Comparison of ENCODE assay signal across 12 cellular contexts in genomic region chr10:22103701-22104100, GRCh38.
DNase-seq lines count a peak whose midpoint lies in the region; ATAC-seq and TF ChIP-seq lines count a peak whose summit lies in the region.
"Had no signal": no experiment of that assay in that cellular context is flagged by ENCODE, and none has a peak within 500 bp of the region (broad histone marks: within the 10 kb centered on the region; RNA-seq: fewer than 3 reads in every experiment).

No MANE protein-coding gene starts in this region.

- H3K27me3 Mint-ChIP-seq in activated naive CD8-positive, alpha-beta T cell treated with anti-CD3 and anti-CD28 coated beads for 36 hours = no peaks in the 10 kb centered on the region

- H3K9me3 ChIP-seq in A673 (ENCODE audit: low read depth, low read length, poor library complexity, severe bottlenecking) = no peaks in the 10 kb centered on the region
- H3K9me3 ChIP-seq: SJSA1 had no signal

- intact Hi-C loops in A673 (cut with micrococcal nuclease; ENCODE audit: unreplicated experiment) = no loop called here

- H3K27me3 ChIP-seq in A673 (replicated peaks; ENCODE audit: insufficient read depth, low read depth, low read length, poor library complexity) = no peaks in the 10 kb centered on the region
- H3K27me3 ChIP-seq: SJSA1 had no signal

- no peak for TF ChIP-seq POLR2A in NB4 (IDR thresholded peaks at IDR 0.05; ENCODE audit: extremely low read depth, insufficient read length)

- H3K4me1 Mint-ChIP-seq in activated naive CD8-positive, alpha-beta T cell treated with anti-CD3 and anti-CD28 coated beads for 36 hours = no peaks in the 10 kb centered on the region

- no peak overlapping the region for H3K27ac ChIP-seq in A673 (ENCODE audit: low read depth, low read length, poor library complexity, severe bottlenecking)
- H3K27ac ChIP-seq: HL-60, SJSA1 had no signal

- no TSS peak for BruUV-seq in A673 (replicated peaks; lab: Mats Ljungman, UMichigan)

- POLR2A ChIA-PET in A673 (lab: Charles Lee; ENCODE audit: low non-redundant PET) = no interaction called here

- no peaks in the 10 kb centered on the region for H3K36me3 ChIP-seq in A673 (ENCODE audit: insufficient read depth, low read length, poor library complexity, severe bottlenecking)
- H3K36me3 ChIP-seq: SJSA1 had no signal

- DNase-seq in A673 (ENCODE audit: low spot score) = peak; percentile 4
- DNase-seq in NB4 (ENCODE audit: low read depth) = peak; percentile 5
- peak; percentile 7 for DNase-seq in fibroblast of mammary gland (ENCODE audit: low read depth)
- no peak for DNase-seq in T-helper 9 cell
- DNase-seq in activated naive CD8-positive, alpha-beta T cell treated with anti-CD3 and anti-CD28 coated beads for 36 hours = no peak
- no peak for DNase-seq in NCI-H128 (lab: John Stamatoyannopoulos, UW; ENCODE audit: unreplicated experiment)
- DNase-seq: activated naive CD8-positive, alpha-beta T cell treated with anti-CD3 and anti-CD28 coated beads, Interleukin-2, amount 10 ng/mL, durations not matched to agents 7 days and 5 days; stimulated activated CD4-positive, alpha-beta T cell treated with anti-CD3 and anti-CD28 coated beads, Interleukin-4, amount 100 ng/mL, for 4 hours had no signal

- H3K9me3 Mint-ChIP-seq in activated naive CD8-positive, alpha-beta T cell treated with anti-CD3 and anti-CD28 coated beads for 36 hours = no peaks in the 10 kb centered on the region
- H3K9me3 Mint-ChIP-seq: activated naive CD8-positive, alpha-beta T cell treated with anti-CD3 and anti-CD28 coated beads, Interleukin-2, amount 10 ng/mL, durations not matched to agents 7 days and 5 days had no signal

- CTCF ChIA-PET in A673 (lab: Charles Lee) = interaction anchor here (0.7 kb wide), 1 partner anchor 106 kb away, joined by 3 read pairs; no protein-coding TSS in a partner anchor

- H3K27ac Mint-ChIP-seq in activated naive CD8-positive, alpha-beta T cell treated with anti-CD3 and anti-CD28 coated beads for 36 hours = no peak overlapping the region
- H3K27ac Mint-ChIP-seq: activated naive CD8-positive, alpha-beta T cell treated with anti-CD3 and anti-CD28 coated beads, Interleukin-2, amount 10 ng/mL, durations not matched to agents 7 days and 5 days had no signal

- no peak for ATAC-seq in HG03025 (IDR thresholded peaks at IDR 0.05; ENCODE audit: low FRiP score, unreplicated experiment)

- TF ChIP-seq CTCF in A673 (conservative IDR thresholded peaks at IDR 0.05; ENCODE audit: low read depth, low read length) (peak; percentile 50), GM12874 (IDR thresholded peaks at IDR 0.05; ENCODE audit: insufficient read depth, low read depth, low read length) (peak; percentile 43; the same call in 1 of the 2 replicates), NB4 (IDR thresholded peaks at IDR 0.05; ENCODE audit: low read depth, low read length) (no peak), fibroblast of mammary gland (conservative IDR thresholded peaks at IDR 0.05; ENCODE audit: control insufficient read depth, insufficient read depth, low read depth, low read length) (peak; percentile 35)

- H3K36me3 Mint-ChIP-seq in activated naive CD8-positive, alpha-beta T cell treated with anti-CD3 and anti-CD28 coated beads for 36 hours = no peaks in the 10 kb centered on the region
- H3K36me3 Mint-ChIP-seq: activated naive CD8-positive, alpha-beta T cell treated with anti-CD3 and anti-CD28 coated beads, Interleukin-2, amount 10 ng/mL, durations not matched to agents 7 days and 5 days had no signal

- no peaks in the 10 kb centered on the region for H3K4me1 ChIP-seq in A673 (ENCODE audit: insufficient read depth, low read length, poor library complexity, severe bottlenecking)
- H3K4me1 ChIP-seq: SJSA1 had no signal

- H3K4me3 ChIP-seq in A673 (ENCODE audit: low read depth, low read length, poor library complexity, severe bottlenecking) (no peak overlapping the region), NB4 (ENCODE audit: low read depth, low read length) (no peak overlapping the region), fibroblast of mammary gland (ENCODE audit: control insufficient read depth, low read depth, low read length) (no peak overlapping the region)
- H3K4me3 ChIP-seq: SJSA1 had no signal

- H3K4me3 Mint-ChIP-seq in activated naive CD8-positive, alpha-beta T cell treated with anti-CD3 and anti-CD28 coated beads for 36 hours = no peak overlapping the region
- H3K4me3 Mint-ChIP-seq: activated naive CD8-positive, alpha-beta T cell treated with anti-CD3 and anti-CD28 coated beads, Interleukin-2, amount 10 ng/mL, durations not matched to agents 7 days and 5 days had no signal

Comparison
In these comparisons a context has a peak if more than half of its experiments do, and no peak if none do; other contexts are left out.
1. DNase-seq: peak in A673 (single experiment), NB4 (single experiment) and fibroblast of mammary gland (single experiment); none in T-helper 9 cell (single experiment), activated naive CD8-positive, alpha-beta T cell treated with anti-CD3 and anti-CD28 coated beads for 36 hours (single experiment) and NCI-H128 (single experiment).